In genomic region chr22:39502109-39502788, GRCh38 we compare ENCODE assay signal across 8 cellular contexts. TPM values are rescaled to one million over a fixed set of nuclear protein-coding genes. Genes with fewer than 3 reads are reported as not detected.
DNase-seq lines count a peak whose midpoint lies in the region; ATAC-seq and TF ChIP-seq lines count a peak whose summit lies in the region.

Gene MIEF1, plus strand, starts transcription at chr22:39502290. Its CDS starts 9,005 bp downstream, at chr22:39511295.

- H3K4me3 ChIP-seq in Panc1 (ENCODE audit: low read depth in 2 of 2, low read length in 2 of 2) (peak within 1 kb of the TSS; percentile 82 to 93), esophagus muscularis mucosa (peak within 1 kb of the TSS; percentile 80 to 100 (median 98))

- H3K36me3 ChIP-seq in Panc1 (ENCODE audit: control insufficient read depth, insufficient read depth, low read length): peaks cover 10% of the 10 kb centered on the region
- peaks cover 14 to 37% (median 33%) of the 10 kb centered on the region in 4 donors for H3K36me3 ChIP-seq in esophagus muscularis mucosa

- in situ Hi-C loops in KBM-7 (cut with MboI; ENCODE audit: low pct_unique_long_range_greater_than_20kb, low sequenced_read_pairs): loop anchor here (25.0 kb wide), 1 partner anchor 340 kb away; the partner anchor contains the start of gene CBX7
- in situ Hi-C loops in Panc1 (cut with HindIII; ENCODE audit: low pct_unique_long_range_greater_than_20kb, low sequenced_read_pairs): no loop called here

- DNase-seq in DMS153 (lab: John Stamatoyannopoulos, UW): peak; percentile 90
- DNase-seq in KBM-7: peak; percentile 94
- DNase-seq in Panc1 (ENCODE audit: low read depth, low spot score): no peak
- peak; percentile 96 to 97 for DNase-seq in activated T-cell treated with anti-CD3 and anti-CD28 coated beads, Interleukin-2, amount 50 U/mL, for 48 hours
- DNase-seq in esophagus muscularis mucosa (ENCODE audit: extremely low spot score): peak; percentile 100
- DNase-seq in myocyte (ENCODE audit: low read depth): peak; percentile 98
- peak; percentile 86 to 93 for DNase-seq in stimulated activated CD8-positive, alpha-beta memory T cell treated with anti-CD3 and anti-CD28 coated beads, Interleukin-7, amount 100 ng/mL, for 48 hours (ENCODE audit: extremely low read depth in 1 of 2, low read depth in 1 of 2)

- CTCF ChIA-PET in Panc1 (lab: Charles Lee): interaction anchor here (0.6 to 0.9 kb wide), 4 partner anchors 8 to 27 kb away, joined by 3 to 5 read pairs (median 4); no protein-coding TSS in a partner anchor

- TF ChIP-seq CTCF in Panc1 (IDR thresholded peaks at IDR 0.05) (no peak), esophagus muscularis mucosa (IDR thresholded peaks at IDR 0.05) (peak in 2 of 3 experiments; percentile 14 to 16)

- no peaks in the 10 kb centered on the region for H3K27me3 ChIP-seq in Panc1 (ENCODE audit: control insufficient read depth, insufficient read depth, low read length)
- H3K27me3 ChIP-seq in esophagus muscularis mucosa: no peaks in the 10 kb centered on the region

- POLR2A ChIA-PET in Panc1 (lab: Charles Lee): interaction anchor here (1.2 kb wide), 1 partner anchor 18 kb away, joined by 4 read pairs; the partner anchor contains the start of gene ATF4

- TF ChIP-seq POLR2A in esophagus muscularis mucosa (IDR thresholded peaks at IDR 0.05; ENCODE audit: low read depth): no peak

- WGBS in esophagus muscularis mucosa: 0% methylated on average over 25 of the region's 58 CpGs

- no TSS peak for BruUV-seq in Panc1 (replicated peaks; lab: Mats Ljungman, UMichigan)

- H3K27ac ChIP-seq in Panc1 (ENCODE audit: low read length): peak within 1 kb of the TSS; percentile 92
- peak within 1 kb of the TSS; percentile 81 to 92 (median 85) for H3K27ac ChIP-seq in esophagus muscularis mucosa (replicated peaks in 1 of 4)

- ATAC-seq in GM21576 (IDR thresholded peaks at IDR 0.05; ENCODE audit: unreplicated experiment) (peak; percentile 75), Panc1 (peak; percentile 98)

- intact Hi-C loops in Panc1 (cut with micrococcal nuclease; ENCODE audit: unreplicated experiment): no loop called here
- intact Hi-C loops in esophagus muscularis mucosa (cut with DNase I): no loop called here

- H3K4me1 ChIP-seq in Panc1 (ENCODE audit: control insufficient read depth, insufficient read depth, low read length) (peaks cover 16% of the 10 kb centered on the region), esophagus muscularis mucosa (peaks cover 41 to 62% (median 53%) of the 10 kb centered on the region in 4 donors)

- H3K9me3 ChIP-seq in Panc1 (ENCODE audit: control insufficient read depth, insufficient read depth, low read depth, low read length) (no peaks in the 10 kb centered on the region), esophagus muscularis mucosa (no peaks in the 10 kb centered on the region)

- no peak for TF ChIP-seq EP300 in esophagus muscularis mucosa (IDR thresholded peaks at IDR 0.05)

RNA-seq across cellular contexts. Expression of gene MIEF1, which starts in this region (rescaled TPM):
- total RNA-seq in Panc1 (2021; ENCODE audit: unreplicated experiment) (29.9 TPM), esophagus muscularis mucosa (10 to 100 TPM; 19.7 to 21.7 (median 20.9) TPM), myocyte (21.0 TPM in 2 replicates)
- polyA plus RNA-seq in Panc1 (2012; ENCODE audit: insufficient read length): 22.4 TPM
- polyA plus RNA-seq in myocyte (2012): 20.3 TPM
